Comparison of ENCODE assay signal across 5 cellular contexts in the genomic region with DNA sequence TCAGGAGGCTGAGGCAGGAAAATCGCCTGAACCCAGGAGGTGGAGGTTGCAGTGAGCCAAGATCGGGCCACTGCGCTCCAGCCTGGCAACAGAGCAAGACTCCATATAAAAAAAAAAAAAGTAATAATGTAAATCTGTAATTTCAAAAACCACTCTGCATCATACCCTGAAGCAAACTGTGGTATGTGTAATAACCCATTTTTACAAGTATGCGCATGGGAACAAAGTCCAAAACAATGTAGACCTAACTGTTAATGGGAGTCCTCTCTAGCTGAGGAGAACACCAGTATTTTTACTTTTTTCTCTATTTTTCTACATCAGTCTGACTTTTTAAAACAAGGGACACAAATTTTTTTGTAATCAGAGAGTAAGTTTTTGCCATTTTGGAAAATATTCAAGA.
"Had no signal": no experiment of that assay in that cellular context is flagged by ENCODE, and none has a peak within 500 bp of the region (broad histone marks: within the 10 kb centered on the region; RNA-seq: fewer than 3 reads in every experiment).

No MANE protein-coding gene starts in this region.

- H3K9me3 Mint-ChIP-seq: GM23338, H9, IgD-negative memory B cell had no signal

- H3K4me1 Mint-ChIP-seq: GM23338, H9 had no signal

- DNase-seq: H9, HCEC 1CT, KBM-7 had no signal

- H3K4me3 Mint-ChIP-seq: GM23338, H9, IgD-negative memory B cell had no signal

- H3K4me3 ChIP-seq: GM23338 had no signal

- ATAC-seq: GM23338 had no signal

- H3K36me3 Mint-ChIP-seq: IgD-negative memory B cell had no signal

- H3K27ac Mint-ChIP-seq: GM23338 had no signal
